In genomic region chrX:104695593-104695992, GRCh38 we compare ENCODE assay signal across 29 cellular contexts.
A peak's percentile ranks its signal among the peaks of the same experiment; 100 is the strongest.
DNase-seq lines count a peak whose midpoint lies in the region; ATAC-seq and TF ChIP-seq lines count a peak whose summit lies in the region.
"Had no signal": no experiment of that assay in that cellular context is flagged by ENCODE, and none has a peak within 500 bp of the region (broad histone marks: within the 10 kb centered on the region; RNA-seq: fewer than 3 reads in every experiment).

No MANE protein-coding gene starts in this region.

- ATAC-seq in GM18907 (IDR thresholded peaks at IDR 0.05; ENCODE audit: unreplicated experiment) (peak; percentile 86), HG02798 (IDR thresholded peaks at IDR 0.05; ENCODE audit: poor library complexity, unreplicated experiment) (peak; percentile 70), HG03442 (IDR thresholded peaks at IDR 0.05; ENCODE audit: unreplicated experiment) (peak; percentile 78), GM19023 (IDR thresholded peaks at IDR 0.05; ENCODE audit: unreplicated experiment) (no peak)
- ATAC-seq: A549; CD8-positive, alpha-beta T cell; effector memory CD8-positive, alpha-beta T cell; naive thymus-derived CD4-positive, alpha-beta T cell; T-cell; WTC11 had no signal

- H3K36me3 Mint-ChIP-seq in activated CD4-positive, alpha-beta T cell treated with anti-CD3 and anti-CD28 coated beads, Interleukin-2, amount 10 ng/mL, durations not matched to agents 24 days and 14 days (ENCODE audit: low read depth): no peaks in the 10 kb centered on the region
- H3K36me3 Mint-ChIP-seq: CD8-positive, alpha-beta T cell; naive thymus-derived CD4-positive, alpha-beta T cell; T-cell; WTC11 had no signal

- no peak for TF ChIP-seq CTCF in GM12865 (IDR thresholded peaks at IDR 0.05; ENCODE audit: insufficient read depth, low read depth, low read length, missing control alignments)

- no peak overlapping the region for H3K27ac Mint-ChIP-seq in activated CD4-positive, alpha-beta T cell treated with anti-CD3 and anti-CD28 coated beads, Interleukin-2, amount 10 ng/mL, durations not matched to agents 24 days and 14 days
- H3K27ac Mint-ChIP-seq: CD8-positive, alpha-beta T cell; effector memory CD8-positive, alpha-beta T cell; naive thymus-derived CD4-positive, alpha-beta T cell; T-cell; WTC11 had no signal

- intact Hi-C loops in activated CD4-positive, alpha-beta T cell treated with anti-CD3 and anti-CD28 coated beads, Interleukin-2, amount 10 ng/mL, durations not matched to agents 24 days and 14 days (cut with micrococcal nuclease): no loop called here

- DNase-seq in GM12865 (ENCODE audit: low read depth) (peak; percentile 8), 8988T (no peak)
- DNase-seq in activated CD4-positive, CD25-positive, alpha-beta regulatory T cell treated with anti-CD3 and anti-CD28 coated beads, Interleukin-2, amount 50 U/mL, for 72 hours: no peak
- no peak for DNase-seq in activated CD4-positive, alpha-beta T cell treated with anti-CD3 and anti-CD28 coated beads, Interleukin-2, amount 10 ng/mL, durations not matched to agents 24 days and 14 days
- DNase-seq: activated CD4-positive, alpha-beta T cell treated with anti-CD3 and anti-CD28 coated beads, Interleukin-2, amount 50 U/mL, for 1 hour; activated naive CD4-positive, alpha-beta T cell treated with Interleukin-2 at 50 U/mL for 16 hours; activated T-cell treated with anti-CD3 and anti-CD28 coated beads, Interleukin-2, amount 50 U/mL, for 48 hours; AML-193; CD8-positive, alpha-beta T cell; cortex of kidney; effector memory CD8-positive, alpha-beta T cell; HCEC 1CT; hippocampal formation; MV-4-11; naive thymus-derived CD4-positive, alpha-beta T cell; NCI-H146; NCI-H446; sigmoid colon; stimulated activated CD4-positive, alpha-beta T cell treated with anti-CD3 and anti-CD28 coated beads, Interleukin-4, amount 100 ng/mL, for 1 hour; stomach; T-cell had no signal

- no peak overlapping the region for H3K4me3 ChIP-seq in GM12865 (ENCODE audit: low read depth, low read length)
- H3K4me3 ChIP-seq: A549, lung, prostate gland, sigmoid colon, stomach had no signal

- no peak overlapping the region for H3K4me3 Mint-ChIP-seq in activated CD4-positive, alpha-beta T cell treated with anti-CD3 and anti-CD28 coated beads, Interleukin-2, amount 10 ng/mL, durations not matched to agents 24 days and 14 days
- H3K4me3 Mint-ChIP-seq: CD8-positive, alpha-beta T cell; effector memory CD8-positive, alpha-beta T cell; naive thymus-derived CD4-positive, alpha-beta T cell; T-cell; WTC11 had no signal

- H3K4me1 Mint-ChIP-seq in activated CD4-positive, alpha-beta T cell treated with anti-CD3 and anti-CD28 coated beads, Interleukin-2, amount 10 ng/mL, durations not matched to agents 24 days and 14 days: no peaks in the 10 kb centered on the region
- H3K4me1 Mint-ChIP-seq: naive thymus-derived CD4-positive, alpha-beta T cell; T-cell; WTC11 had no signal

- H3K9me3 Mint-ChIP-seq in activated CD4-positive, alpha-beta T cell treated with anti-CD3 and anti-CD28 coated beads, Interleukin-2, amount 10 ng/mL, durations not matched to agents 24 days and 14 days: no peaks in the 10 kb centered on the region
- H3K9me3 Mint-ChIP-seq: CD8-positive, alpha-beta T cell; effector memory CD8-positive, alpha-beta T cell; T-cell; WTC11 had no signal

- H3K27me3 Mint-ChIP-seq in activated CD4-positive, alpha-beta T cell treated with anti-CD3 and anti-CD28 coated beads, Interleukin-2, amount 10 ng/mL, durations not matched to agents 24 days and 14 days: no peaks in the 10 kb centered on the region
- H3K27me3 Mint-ChIP-seq: effector memory CD8-positive, alpha-beta T cell; naive thymus-derived CD4-positive, alpha-beta T cell had no signal
